ENCODE assay signal across 8 cellular contexts in genomic region chr10:127117125-127117524, GRCh38.
DNase-seq lines count a peak whose midpoint lies in the region; ATAC-seq, FAIRE-seq and TF ChIP-seq lines count a peak whose summit lies in the region.

No MANE protein-coding gene starts in this region.

- no peak overlapping the region for H3K4me2 ChIP-seq in trophoblast cell (ENCODE audit: low read length)

- H3K23ac ChIP-seq in trophoblast cell (ENCODE audit: low read length) = no peak overlapping the region

- no peak overlapping the region for H2BK5ac ChIP-seq in trophoblast cell (ENCODE audit: low read depth, low read length, poor library complexity)

- FAIRE-seq in H54 (lab: Jason Lieb, UNC) = no peak

- H3K4ac ChIP-seq in trophoblast cell (ENCODE audit: low read depth, low read length) = no peak overlapping the region

- H3K14ac ChIP-seq in trophoblast cell (ENCODE audit: low read length) = no peak overlapping the region

- no peaks in the 10 kb centered on the region for H3K79me1 ChIP-seq in trophoblast cell (ENCODE audit: low read length)

- no peaks in the 10 kb centered on the region for H3K79me2 ChIP-seq in trophoblast cell (ENCODE audit: control insufficient read depth, insufficient read depth, low read length, poor library complexity)

- no peak overlapping the region for H2BK120ac ChIP-seq in trophoblast cell (ENCODE audit: insufficient read depth, low read length, poor library complexity)

- H3K4me3 ChIP-seq in NT2/D1 (ENCODE audit: insufficient read length, low read depth) = no peak overlapping the region
- no peak overlapping the region for H3K4me3 ChIP-seq in trophoblast cell (ENCODE audit: low read depth, low read length)

- H4K12ac ChIP-seq in trophoblast cell (ENCODE audit: low read depth, low read length) = no peak overlapping the region

- H4K91ac ChIP-seq in trophoblast cell (ENCODE audit: low read depth, low read length) = no peak overlapping the region

- no peak overlapping the region for H2BK12ac ChIP-seq in trophoblast cell (ENCODE audit: low read length)

- H3K4me1 ChIP-seq in NT2/D1 (ENCODE audit: insufficient read depth, insufficient read length) (no peaks in the 10 kb centered on the region), trophoblast cell (ENCODE audit: control insufficient read depth in 1 of 2, insufficient read depth in 2 of 2, low read length in 2 of 2) (no peaks in the 10 kb centered on the region)

- ATAC-seq in HG03354 (IDR thresholded peaks at IDR 0.05; ENCODE audit: poor library complexity, severe bottlenecking, unreplicated experiment) (no peak), HG03378 (IDR thresholded peaks at IDR 0.05; ENCODE audit: unreplicated experiment) (no peak)

- no peak overlapping the region for H4K8ac ChIP-seq in trophoblast cell (ENCODE audit: low read depth, low read length)

- WGBS in trophoblast cell (ENCODE audit: extremely low coverage, insufficient coverage, insufficient read length) = no CpG with 5 or more reads among the region's 4 CpGs

- DNase-seq in H54 (ENCODE audit: insufficient read length, low spot score) (peak; percentile 5), NT2/D1 (ENCODE audit: low read depth, low spot score) (peak; percentile 28), erythroblast (lab: John Stamatoyannopoulos, UW) (peak; percentile 41 to 52), trophoblast cell (peak; percentile 28 to 71), DMS79 (lab: John Stamatoyannopoulos, UW) (no peak), cortex of kidney (lab: John Stamatoyannopoulos, UW) (no peak)

- H3K9me3 ChIP-seq in NT2/D1 (ENCODE audit: insufficient read depth, low read length) = no peaks in the 10 kb centered on the region
- H3K9me3 ChIP-seq in trophoblast cell (ENCODE audit: insufficient read depth, low read depth, low read length) = peaks cover 2% of the 10 kb centered on the region

- no peak overlapping the region for H3K27ac ChIP-seq in trophoblast cell (ENCODE audit: low read depth, low read length)

- H3K36me3 ChIP-seq in NT2/D1 (ENCODE audit: insufficient read depth, insufficient read length, low read length) (peaks cover 9% of the 10 kb centered on the region), trophoblast cell (ENCODE audit: control insufficient read depth in 1 of 2, insufficient read depth in 2 of 2, low read length in 2 of 2) (peaks cover 9 to 14% of the 10 kb centered on the region in 2 experiments)

- no peak overlapping the region for H2AK5ac ChIP-seq in trophoblast cell (ENCODE audit: low read length)

- no peak overlapping the region for H2AFZ ChIP-seq in trophoblast cell (ENCODE audit: insufficient read depth, low read length, poor library complexity)

- H3K27me3 ChIP-seq in NT2/D1 (ENCODE audit: insufficient read depth, insufficient read length) = no peaks in the 10 kb centered on the region
- H3K27me3 ChIP-seq in trophoblast cell (ENCODE audit: insufficient read depth, low read length) = no peaks in the 10 kb centered on the region

- no peak for TF ChIP-seq POLR2A in H54 (IDR thresholded peaks at IDR 0.05; ENCODE audit: low read depth, low read length)
- no peak for TF ChIP-seq POLR2A in erythroblast (IDR thresholded peaks at IDR 0.05; ENCODE audit: low read length)

- H3K9ac ChIP-seq in NT2/D1 (ENCODE audit: insufficient read length, low read depth) (no peak overlapping the region), trophoblast cell (ENCODE audit: low read length) (no peak overlapping the region)

- no peak overlapping the region for H3K18ac ChIP-seq in trophoblast cell (ENCODE audit: low read length)

Comparison
In these comparisons a context has a peak if more than half of its experiments do, and no peak if none do; other contexts are left out.
1. DNase-seq: peak in H54 (single experiment), NT2/D1 (single experiment), erythroblast (2 of 2) and trophoblast cell (2 of 2); none in DMS79 (single experiment) and cortex of kidney (single experiment).